In genomic region chr17:74442670-74443515, GRCh38 we compare ENCODE assay signal across 8 cellular contexts. TPM values are rescaled to one million over a fixed set of nuclear protein-coding genes. Genes with fewer than 3 reads are reported as not detected.
DNase-seq lines count a peak whose midpoint lies in the region; ATAC-seq and TF ChIP-seq lines count a peak whose summit lies in the region.

No MANE protein-coding gene starts in this region.

- H3K36me3 ChIP-seq in left lung = peaks cover 0 to 15% of the 10 kb centered on the region in 2 donors

- CTCF ChIA-PET in GM10248 (lab: Yijun Ruan, JAX) = interaction anchor here (1.2 to 7.4 kb wide), 7 partner anchors 12 to 89 kb away, joined by 3 to 52 read pairs (median 4); no protein-coding TSS in a partner anchor

- ATAC-seq in HG02678 (IDR thresholded peaks at IDR 0.05; ENCODE audit: unreplicated experiment) (peak; percentile 73), left lung (peak; percentile 86)

- no peaks in the 10 kb centered on the region for H3K27me3 ChIP-seq in left lung

- peak overlapping the region in 1 of 2 donors; percentile 27 for H3K4me3 ChIP-seq in left lung

- POLR2A ChIA-PET in GM10248 (lab: Yijun Ruan, JAX) = interaction anchor here (1.5 kb wide), 1 partner anchor 11 kb away, joined by 6 read pairs; no protein-coding TSS in a partner anchor

- intact Hi-C loops in left lung (cut with DNase I) = no loop called here

- H3K4me1 ChIP-seq in left lung = peaks cover 23 to 52% of the 10 kb centered on the region in 2 donors

- H3K27ac ChIP-seq in caudate nucleus (ENCODE audit: low read depth, low read length) (peak overlapping the region; percentile 76), left lung (peak overlapping the region; percentile 78 to 87)

- TF ChIP-seq CTCF in GM10248 (IDR thresholded peaks at IDR 0.05; ENCODE audit: control extremely low read depth, extremely low read depth, low read depth, missing control alignments) (no peak), left lung (IDR thresholded peaks at IDR 0.05) (peak in 1 of 2 donors; percentile 20)

- H3K9me3 ChIP-seq in left lung = peaks cover 0 to 15% of the 10 kb centered on the region in 2 donors

- DNase-seq in GM10248 (ENCODE audit: extremely low spot score) (peak; percentile 80), NCI-H2227 treated with DMSO at 0.1 percent for 48 hours (lab: John Stamatoyannopoulos, UW) (peak; percentile 35), caudate nucleus (lab: John Stamatoyannopoulos, UW) (peak in 43 of 61 donors; percentile 21 to 78 (median 43)), left lung (peak; percentile 89 to 92), superior temporal gyrus (ENCODE audit: extremely low spot score) (peak; percentile 68), dedifferentiated amniotic fluid mesenchymal stem cell (ENCODE audit: extremely low spot score) (no peak)
- no peak for DNase-seq in activated CD4-positive, alpha-beta T cell treated with anti-CD3 and anti-CD28 coated beads, Interleukin-2, amount 50 U/mL, for 48 hours

RNA-seq across cellular contexts. Expression of gene GPRC5C, which starts 11.0 kb away (rescaled TPM):
- 100 to 1,000 TPM in 1 of 2 donors, 10 to 100 TPM in 1; 47.8 to 107 TPM for total RNA-seq in left lung

RNA-seq across cellular contexts. Expression of gene CD300A, which starts 23.5 kb away (rescaled TPM):
- 10 to 100 TPM in 1 of 2 donors, 1 to 10 TPM in 1; 9.1 to 35.5 TPM for total RNA-seq in left lung

Comparison
In these comparisons a context has a peak if more than half of its experiments do, and no peak if none do; other contexts are left out.
1. DNase-seq: peak in GM10248 (single experiment), NCI-H2227 treated with DMSO at 0.1 percent for 48 hours (single experiment), caudate nucleus (43 of 61), left lung (2 of 2) and superior temporal gyrus (single experiment); none in activated CD4-positive, alpha-beta T cell treated with anti-CD3 and anti-CD28 coated beads, Interleukin-2, amount 50 U/mL, for 48 hours (0 of 2) and dedifferentiated amniotic fluid mesenchymal stem cell (single experiment).